In genomic region chr12:24527102-24527501, GRCh38 we compare ENCODE assay signal across 26 cellular contexts.
"Had no signal": no experiment of that assay in that cellular context is flagged by ENCODE, and none has a peak within 500 bp of the region (broad histone marks: within the 10 kb centered on the region; RNA-seq: fewer than 3 reads in every experiment).

No MANE protein-coding gene starts in this region.

- DNase-seq: glutamatergic neuron; heart left ventricle; hypothalamus; immature natural killer cell; left ventricle myocardium superior; lower lobe of right lung; mammary epithelial cell; mesenchymal stem cell; naive thymus-derived CD8-positive, alpha-beta T cell; ovary; stimulated activated CD4-positive, alpha-beta T cell treated with anti-CD3 and anti-CD28 coated beads, Interleukin-1b, Interleukin-23, amount 100 ng/mL, for 48 hours; stimulated activated CD4-positive, alpha-beta T cell treated with anti-CD3 and anti-CD28 coated beads, Interleukin-2, amount 100 ng/mL, for 48 hours; stimulated activated CD4-positive, alpha-beta T cell treated with anti-CD3 and anti-CD28 coated beads, Interleukin-4, amount 100 ng/mL, for 4 hours; stimulated activated CD8-positive, alpha-beta memory T cell treated with anti-CD3 and anti-CD28 coated beads, Interleukin-4, amount 100 ng/mL, for 48 hours; stimulated activated naive CD4-positive, alpha-beta T cell; substantia nigra; transverse colon; upper lobe of left lung had no signal

- H3K36me3 ChIP-seq: heart left ventricle, lower lobe of right lung, neutrophil, ovary, right atrium auricular region, transverse colon, upper lobe of left lung, vagina had no signal

- H3K9ac ChIP-seq: neural progenitor cell had no signal

- H2AFZ ChIP-seq: neural progenitor cell had no signal

- H3K4me3 ChIP-seq: heart left ventricle, lower lobe of right lung, neural progenitor cell, ovary, right atrium auricular region, smooth muscle cell, transverse colon, upper lobe of left lung, vagina had no signal

- H3K27ac ChIP-seq: heart left ventricle, lower lobe of right lung, neural progenitor cell, neutrophil, ovary, transverse colon, upper lobe of left lung, vagina had no signal

- H3K27me3 ChIP-seq: heart left ventricle, neural progenitor cell, neutrophil, ovary, right atrium auricular region, transverse colon, upper lobe of left lung, vagina had no signal

- H3K9me3 ChIP-seq: lower lobe of right lung, neutrophil, ovary, right atrium auricular region, transverse colon, upper lobe of left lung, vagina had no signal

- H3K36me3 Mint-ChIP-seq: immature natural killer cell had no signal

- H3K27ac Mint-ChIP-seq: immature natural killer cell; naive thymus-derived CD8-positive, alpha-beta T cell; nephron; neural progenitor cell; progenitor cell of endocrine pancreas; stimulated activated naive CD8-positive, alpha-beta T cell treated with anti-CD3 and anti-CD28 coated beads, Interleukin-15, Interleukin-2, amounts not matched to agents 100 ng/mL and 50 ng/mL, for 24 hours had no signal

- H3K4me3 Mint-ChIP-seq: immature natural killer cell; naive thymus-derived CD8-positive, alpha-beta T cell; nephron; neural progenitor cell; stimulated activated naive CD8-positive, alpha-beta T cell treated with anti-CD3 and anti-CD28 coated beads, Interleukin-15, Interleukin-2, amounts not matched to agents 100 ng/mL and 50 ng/mL, for 24 hours had no signal

- H3K4me2 ChIP-seq: neural progenitor cell, smooth muscle cell had no signal

- H3K4me1 Mint-ChIP-seq: immature natural killer cell; naive thymus-derived CD8-positive, alpha-beta T cell had no signal

- ATAC-seq: heart left ventricle; left ventricle myocardium superior; lower lobe of right lung; naive thymus-derived CD8-positive, alpha-beta T cell had no signal

- H3K9me3 Mint-ChIP-seq: stimulated activated naive CD8-positive, alpha-beta T cell treated with anti-CD3 and anti-CD28 coated beads, Interleukin-15, Interleukin-2, amounts not matched to agents 100 ng/mL and 50 ng/mL, for 24 hours had no signal

- H3K4me1 ChIP-seq: lower lobe of right lung, neural progenitor cell, transverse colon, upper lobe of left lung had no signal
